Comparison of ENCODE assay signal across 8 cellular contexts in genomic region chr15:59104912-59105732, GRCh38. TPM values are rescaled to one million over a fixed set of nuclear protein-coding genes. Genes with fewer than 3 reads are reported as not detected.
A peak's percentile ranks its signal among the peaks of the same experiment; 100 is the strongest.
DNase-seq lines count a peak whose midpoint lies in the region; ATAC-seq lines count a peak whose summit lies in the region.

Gene CCNB2, plus strand, starts transcription at chr15:59105146. Its CDS starts 123 bp downstream, at chr15:59105269.

- no peak within 1 kb of the TSS for H3K4ac ChIP-seq in mesenchymal stem cell (ENCODE audit: low read depth in 1 of 2, low read length in 2 of 2)

- H2BK12ac ChIP-seq in mesenchymal stem cell (ENCODE audit: low read length in 2 of 2), result no peak within 1 kb of the TSS

- peak within 1 kb of the TSS; percentile 99 for H3K4me2 ChIP-seq in mesenchymal stem cell (ENCODE audit: low read length, poor library complexity, severe bottlenecking)

- H3K36me3 ChIP-seq in endocrine pancreas (ENCODE audit: control insufficient read depth, insufficient read depth, low read length), result no peaks in the 10 kb centered on the region
- peaks cover 9 to 20% of the 10 kb centered on the region in 2 experiments for H3K36me3 ChIP-seq in mesenchymal stem cell (ENCODE audit: control insufficient read depth in 1 of 2, insufficient read depth in 2 of 2, low read depth in 1 of 2, low read length in 2 of 2)

- peak; percentile 96 for ATAC-seq in GM21390 (IDR thresholded peaks at IDR 0.05; ENCODE audit: unreplicated experiment)

- H4K8ac ChIP-seq in mesenchymal stem cell (ENCODE audit: low read length), result peak within 1 kb of the TSS; percentile 75

- H2AK5ac ChIP-seq in mesenchymal stem cell (ENCODE audit: low read length, severe bottlenecking), result no peak within 1 kb of the TSS

- peak within 1 kb of the TSS; percentile 97 for H2AFZ ChIP-seq in mesenchymal stem cell (ENCODE audit: low read depth, low read length)

- H4K91ac ChIP-seq in mesenchymal stem cell (ENCODE audit: low read length), result peak within 1 kb of the TSS; percentile 70

- H2BK15ac ChIP-seq in mesenchymal stem cell (ENCODE audit: low read depth, poor library complexity, severe bottlenecking), result peak within 1 kb of the TSS; percentile 40

- H3K9ac ChIP-seq in endocrine pancreas (ENCODE audit: control insufficient read depth, insufficient read depth, low read length), result peak within 1 kb of the TSS; percentile 47
- H3K9ac ChIP-seq in mesenchymal stem cell (ENCODE audit: low read length), result peak within 1 kb of the TSS; percentile 91

- DNase-seq in Caki2 (ENCODE audit: low read depth) (peak; percentile 88), HUDEP-2 (lab: John Stamatoyannopoulos, UW; ENCODE audit: unreplicated experiment in 76 of 76) (peak in 74 of 76 experiments; percentile 40 to 94 (median 80)), NOMO-1 treated with dmso at 0.1 percent for 144 hours (lab: John Stamatoyannopoulos, UW; ENCODE audit: unreplicated experiment) (peak; percentile 93), mesenchymal stem cell (peak; percentile 96)
- DNase-seq in activated CD8-positive, alpha-beta memory T cell treated with anti-CD3 and anti-CD28 coated beads for 4 hours (ENCODE audit: low read depth in 2 of 2), result peak; percentile 57 to 68
- peak; percentile 59 for DNase-seq in stimulated activated CD8-positive, alpha-beta memory T cell treated with anti-CD3 and anti-CD28 coated beads, Interleukin-12 subunit alpha, Interleukin-12 subunit beta, amount 100 ng/mL, for 4 hours (ENCODE audit: low read depth)

- H2BK5ac ChIP-seq in mesenchymal stem cell (ENCODE audit: low read depth, low read length, poor library complexity, severe bottlenecking), result no peak within 1 kb of the TSS

- peak within 1 kb of the TSS in 1 of 2 experiments; percentile 48 for H3K18ac ChIP-seq in mesenchymal stem cell (ENCODE audit: low read depth in 1 of 2, low read length in 2 of 2)

- no peaks in the 10 kb centered on the region for H3K9me3 ChIP-seq in endocrine pancreas (ENCODE audit: control insufficient read depth, low read length)
- H3K9me3 ChIP-seq in mesenchymal stem cell (ENCODE audit: control insufficient read depth, low read length), result no peaks in the 10 kb centered on the region

- peak within 1 kb of the TSS in 1 of 2 experiments; percentile 87 for H3K14ac ChIP-seq in mesenchymal stem cell (ENCODE audit: low read length in 2 of 2)

- H3K79me1 ChIP-seq in mesenchymal stem cell (replicated peaks; ENCODE audit: low read length, poor library complexity, severe bottlenecking), result peaks cover 19% of the 10 kb centered on the region

- H3K27ac ChIP-seq in mesenchymal stem cell (ENCODE audit: low read length, poor library complexity, severe bottlenecking), result peak within 1 kb of the TSS; percentile 57

- no peaks in the 10 kb centered on the region for H3K4me1 ChIP-seq in endocrine pancreas (ENCODE audit: control insufficient read depth, insufficient read depth, low read length)
- peaks cover 6% of the 10 kb centered on the region for H3K4me1 ChIP-seq in mesenchymal stem cell (ENCODE audit: control insufficient read depth, insufficient read depth, low read depth, low read length)

- H3K4me3 ChIP-seq in endocrine pancreas (ENCODE audit: control insufficient read depth, insufficient read depth, low read length), result peak within 1 kb of the TSS; percentile 79
- peak within 1 kb of the TSS; percentile 90 to 98 for H3K4me3 ChIP-seq in mesenchymal stem cell (ENCODE audit: insufficient read depth in 1 of 2, low read depth in 1 of 2, low read length in 2 of 2)

- in situ Hi-C loops in Caki2 (cut with HindIII; ENCODE audit: low pct_unique_long_range_greater_than_20kb, low sequenced_read_pairs), result no loop called here

- 0% methylated on average over 42 of the region's 57 CpGs for WGBS in mesenchymal stem cell

- H2BK120ac ChIP-seq in mesenchymal stem cell (ENCODE audit: low read depth, low read length), result peak within 1 kb of the TSS; percentile 24

- H3K27me3 ChIP-seq in endocrine pancreas (ENCODE audit: control insufficient read depth, insufficient read depth, low read length) (no peaks in the 10 kb centered on the region), mesenchymal stem cell (ENCODE audit: control insufficient read depth in 1 of 2, insufficient read depth in 1 of 2, low read length in 2 of 2) (no peaks in the 10 kb centered on the region)

- peak within 1 kb of the TSS in 1 of 2 experiments; percentile 70 for H3K23ac ChIP-seq in mesenchymal stem cell (ENCODE audit: low read length in 2 of 2)

RNA-seq across cellular contexts. Expression of gene CCNB2, which starts in this region (rescaled TPM):
- total RNA-seq in Caki2 (2014; rRNA removed; shearing (Covaris generic); ENCODE audit: low replicate concordance), result 45.6 and 69.7 TPM in 2 replicates
- 9.1 TPM for polyA plus RNA-seq in mesenchymal stem cell (2013, experiment 1 of 2)
- polyA plus RNA-seq in mesenchymal stem cell (2013, experiment 2 of 2), result 8.5 TPM

Comparison
In these comparisons a context has a peak if more than half of its experiments do, and no peak if none do; other contexts are left out.
1. Peak in every context shown above with its lines: DNase-seq, ATAC-seq, H3K4me3 ChIP-seq and H3K27ac ChIP-seq.